In genomic region chr3:30548605-30549004, GRCh38 we compare ENCODE assay signal across 10 cellular contexts. TPM values are rescaled to one million over a fixed set of nuclear protein-coding genes. Genes with fewer than 3 reads are reported as not detected.
DNase-seq lines count a peak whose midpoint lies in the region; ATAC-seq lines count a peak whose summit lies in the region.
"Had no signal": no experiment of that assay in that cellular context is flagged by ENCODE, and none has a peak within 500 bp of the region (broad histone marks: within the 10 kb centered on the region; RNA-seq: fewer than 3 reads in every experiment).

No MANE protein-coding gene starts in this region.

- peak overlapping the region; percentile 49 for H3K9ac ChIP-seq in HUES6 (ENCODE audit: low read length)
- no peak overlapping the region for H3K9ac ChIP-seq in neuronal stem cell (ENCODE audit: low read depth, low read length, poor library complexity)

- no peaks in the 10 kb centered on the region for H3K36me3 Mint-ChIP-seq in activated naive CD4-positive, alpha-beta T cell treated with anti-CD3 and anti-CD28 coated beads, Interleukin-2, amount 10 ng/mL, durations not matched to agents 7 days and 5 days

- no peak overlapping the region for H4K8ac ChIP-seq in neuronal stem cell (ENCODE audit: low read depth, low read length)

- CTCF ChIA-PET in activated naive CD4-positive, alpha-beta T cell treated with anti-CD3 and anti-CD28 coated beads, Interleukin-2, amount 10 ng/mL, durations not matched to agents 7 days and 5 days (lab: Charles Lee): interaction anchor here (0.9 kb wide), 1 partner anchor 426 kb away, joined by 3 read pairs; no protein-coding TSS in a partner anchor

- H3K23ac ChIP-seq in neuronal stem cell (ENCODE audit: low read depth, low read length, poor library complexity): no peak overlapping the region

- ATAC-seq in GM18868 (IDR thresholded peaks at IDR 0.05; ENCODE audit: unreplicated experiment) (peak; percentile 50), GM21619 (IDR thresholded peaks at IDR 0.05; ENCODE audit: unreplicated experiment) (no peak), HG02981 (IDR thresholded peaks at IDR 0.05; ENCODE audit: unreplicated experiment) (no peak), left cardiac atrium (no peak)

- DNase-seq in activated naive CD4-positive, alpha-beta T cell treated with anti-CD3 and anti-CD28 coated beads, Interleukin-2, amount 10 ng/mL, durations not matched to agents 7 days and 5 days: peak; percentile 22
- DNase-seq in neuronal stem cell (ENCODE audit: low spot score) (no peak), left cardiac atrium (no peak), cortex of kidney (lab: John Stamatoyannopoulos, UW) (no peak)
- DNase-seq: heart left ventricle had no signal

- no peaks in the 10 kb centered on the region for H3K36me3 ChIP-seq in HUES6 (ENCODE audit: control insufficient read depth, insufficient read depth, low read length)
- H3K36me3 ChIP-seq in neuronal stem cell (replicated peaks in 1 of 2; ENCODE audit: control insufficient read depth in 2 of 2, insufficient read depth in 2 of 2, low read length in 2 of 2): no peaks in the 10 kb centered on the region
- H3K36me3 ChIP-seq: heart left ventricle, Peyer's patch had no signal

- H3K27ac Mint-ChIP-seq in activated naive CD4-positive, alpha-beta T cell treated with anti-CD3 and anti-CD28 coated beads, Interleukin-2, amount 10 ng/mL, durations not matched to agents 7 days and 5 days: no peak overlapping the region

- H3K9me3 ChIP-seq in HUES6 (ENCODE audit: control insufficient read depth, insufficient read depth, low read depth, low read length) (no peaks in the 10 kb centered on the region), neuronal stem cell (replicated peaks in 1 of 2; ENCODE audit: control insufficient read depth in 2 of 2, insufficient read depth in 1 of 2, low read depth in 1 of 2, low read length in 2 of 2) (peaks cover 3 to 12% of the 10 kb centered on the region in 2 donors)
- H3K9me3 ChIP-seq: heart left ventricle, Peyer's patch had no signal

- H3K18ac ChIP-seq in neuronal stem cell (ENCODE audit: low read length): peak overlapping the region; percentile 41

- H3K14ac ChIP-seq in neuronal stem cell (ENCODE audit: low read length): no peak overlapping the region

- no peaks in the 10 kb centered on the region for H3K79me1 ChIP-seq in neuronal stem cell (ENCODE audit: low read depth, low read length)

- H3K4ac ChIP-seq in neuronal stem cell (ENCODE audit: low read length): no peak overlapping the region

- H3K4me2 ChIP-seq in neuronal stem cell (ENCODE audit: insufficient read depth, low read length, poor library complexity, severe bottlenecking): no peak overlapping the region

- H4K91ac ChIP-seq in neuronal stem cell (ENCODE audit: low read depth, low read length, poor library complexity): no peak overlapping the region

- no peak overlapping the region for H2AK5ac ChIP-seq in neuronal stem cell (ENCODE audit: low read depth, low read length)

- no peaks in the 10 kb centered on the region for H3K27me3 Mint-ChIP-seq in activated naive CD4-positive, alpha-beta T cell treated with anti-CD3 and anti-CD28 coated beads, Interleukin-2, amount 10 ng/mL, durations not matched to agents 7 days and 5 days

- H3K4me1 ChIP-seq in HUES6 (ENCODE audit: control insufficient read depth, insufficient read depth, low read length): peaks cover 46% of the 10 kb centered on the region
- H3K4me1 ChIP-seq in neuronal stem cell (ENCODE audit: control insufficient read depth in 2 of 2, insufficient read depth in 1 of 2, low read depth in 1 of 2, low read length in 2 of 2): peaks cover 4 to 27% of the 10 kb centered on the region in 2 donors
- H3K4me1 ChIP-seq: Peyer's patch had no signal

- no peak overlapping the region for H3K4me3 Mint-ChIP-seq in activated naive CD4-positive, alpha-beta T cell treated with anti-CD3 and anti-CD28 coated beads, Interleukin-2, amount 10 ng/mL, durations not matched to agents 7 days and 5 days

- no peaks in the 10 kb centered on the region for H3K4me1 Mint-ChIP-seq in activated naive CD4-positive, alpha-beta T cell treated with anti-CD3 and anti-CD28 coated beads, Interleukin-2, amount 10 ng/mL, durations not matched to agents 7 days and 5 days

- H2BK120ac ChIP-seq in neuronal stem cell (ENCODE audit: low read depth, low read length): no peak overlapping the region

- no peak overlapping the region for H2BK12ac ChIP-seq in neuronal stem cell (ENCODE audit: low read length)

- intact Hi-C loops in left cardiac atrium (cut with DNase I): no loop called here

- no peaks in the 10 kb centered on the region for H3K27me3 ChIP-seq in HUES6 (ENCODE audit: control insufficient read depth, insufficient read depth, low read length)
- H3K27me3 ChIP-seq in neuronal stem cell (ENCODE audit: control insufficient read depth in 3 of 3, insufficient read depth in 3 of 3, low read depth in 1 of 3, low read length in 3 of 3): no peaks in the 10 kb centered on the region
- H3K27me3 ChIP-seq: heart left ventricle, Peyer's patch had no signal

- no CpG with 5 or more reads among the region's 4 CpGs for WGBS in neuronal stem cell (ENCODE audit: extremely low coverage in 2 of 2, insufficient read length in 2 of 2, insufficient replicate concordance in 1 of 2), 2 donors

- no peak overlapping the region for H2BK5ac ChIP-seq in neuronal stem cell (ENCODE audit: low read length)

- no peaks in the 10 kb centered on the region for H3K9me3 Mint-ChIP-seq in activated naive CD4-positive, alpha-beta T cell treated with anti-CD3 and anti-CD28 coated beads, Interleukin-2, amount 10 ng/mL, durations not matched to agents 7 days and 5 days

- no peak overlapping the region for H2AFZ ChIP-seq in neuronal stem cell (ENCODE audit: low read length)

- H3K4me3 ChIP-seq in HUES6 (ENCODE audit: low read depth, low read length) (no peak overlapping the region), neuronal stem cell (ENCODE audit: low read length in 2 of 2) (no peak overlapping the region)
- H3K4me3 ChIP-seq: heart left ventricle, Peyer's patch had no signal

- peak overlapping the region; percentile 65 for H3K27ac ChIP-seq in HUES6 (ENCODE audit: low read depth, low read length)
- no peak overlapping the region for H3K27ac ChIP-seq in neuronal stem cell (replicated peaks; ENCODE audit: low read length)
- H3K27ac ChIP-seq: Peyer's patch had no signal

- no peak overlapping the region for H2BK15ac ChIP-seq in neuronal stem cell (ENCODE audit: low read length)

RNA-seq across cellular contexts. Expression of gene TGFBR2, which starts 57.8 kb away (rescaled TPM):
- 2.2 TPM for polyA plus RNA-seq in neuronal stem cell (2013, experiment 1 of 2)
- polyA plus RNA-seq in neuronal stem cell (2013, experiment 2 of 2): 2.1 TPM
- 100 to 1,000 TPM; 234 to 243 TPM for total RNA-seq in left cardiac atrium
